Comparison of ENCODE assay signal across 1 cellular context in the genomic region with DNA sequence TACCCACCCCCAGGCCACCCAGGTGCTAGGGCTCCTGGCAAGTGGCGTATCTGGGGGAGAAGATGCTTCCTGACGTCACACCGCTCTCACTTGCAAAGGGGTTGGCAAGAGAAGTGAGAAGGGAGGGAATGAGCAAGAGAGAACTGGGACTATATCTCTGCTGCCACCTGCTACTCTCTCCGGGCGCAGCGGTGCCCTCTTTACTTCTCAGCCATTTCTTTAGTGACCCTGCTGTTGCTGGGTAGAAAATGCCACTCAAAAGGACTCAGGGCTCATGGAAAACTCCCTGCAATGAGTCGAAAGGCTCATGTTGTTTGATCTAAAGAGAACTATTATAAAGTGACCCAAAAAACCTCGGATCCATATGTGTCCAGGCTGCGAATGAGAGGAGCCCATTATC.
TF ChIP-seq lines count a peak whose summit lies in the region.

No MANE protein-coding gene starts in this region.

TF ChIP-seq in GM23338, 12 proteins besides CTCF, POLR2A, EP300 and RAD21 (continued from another document):
- TF ChIP-seq, protein P1, sequence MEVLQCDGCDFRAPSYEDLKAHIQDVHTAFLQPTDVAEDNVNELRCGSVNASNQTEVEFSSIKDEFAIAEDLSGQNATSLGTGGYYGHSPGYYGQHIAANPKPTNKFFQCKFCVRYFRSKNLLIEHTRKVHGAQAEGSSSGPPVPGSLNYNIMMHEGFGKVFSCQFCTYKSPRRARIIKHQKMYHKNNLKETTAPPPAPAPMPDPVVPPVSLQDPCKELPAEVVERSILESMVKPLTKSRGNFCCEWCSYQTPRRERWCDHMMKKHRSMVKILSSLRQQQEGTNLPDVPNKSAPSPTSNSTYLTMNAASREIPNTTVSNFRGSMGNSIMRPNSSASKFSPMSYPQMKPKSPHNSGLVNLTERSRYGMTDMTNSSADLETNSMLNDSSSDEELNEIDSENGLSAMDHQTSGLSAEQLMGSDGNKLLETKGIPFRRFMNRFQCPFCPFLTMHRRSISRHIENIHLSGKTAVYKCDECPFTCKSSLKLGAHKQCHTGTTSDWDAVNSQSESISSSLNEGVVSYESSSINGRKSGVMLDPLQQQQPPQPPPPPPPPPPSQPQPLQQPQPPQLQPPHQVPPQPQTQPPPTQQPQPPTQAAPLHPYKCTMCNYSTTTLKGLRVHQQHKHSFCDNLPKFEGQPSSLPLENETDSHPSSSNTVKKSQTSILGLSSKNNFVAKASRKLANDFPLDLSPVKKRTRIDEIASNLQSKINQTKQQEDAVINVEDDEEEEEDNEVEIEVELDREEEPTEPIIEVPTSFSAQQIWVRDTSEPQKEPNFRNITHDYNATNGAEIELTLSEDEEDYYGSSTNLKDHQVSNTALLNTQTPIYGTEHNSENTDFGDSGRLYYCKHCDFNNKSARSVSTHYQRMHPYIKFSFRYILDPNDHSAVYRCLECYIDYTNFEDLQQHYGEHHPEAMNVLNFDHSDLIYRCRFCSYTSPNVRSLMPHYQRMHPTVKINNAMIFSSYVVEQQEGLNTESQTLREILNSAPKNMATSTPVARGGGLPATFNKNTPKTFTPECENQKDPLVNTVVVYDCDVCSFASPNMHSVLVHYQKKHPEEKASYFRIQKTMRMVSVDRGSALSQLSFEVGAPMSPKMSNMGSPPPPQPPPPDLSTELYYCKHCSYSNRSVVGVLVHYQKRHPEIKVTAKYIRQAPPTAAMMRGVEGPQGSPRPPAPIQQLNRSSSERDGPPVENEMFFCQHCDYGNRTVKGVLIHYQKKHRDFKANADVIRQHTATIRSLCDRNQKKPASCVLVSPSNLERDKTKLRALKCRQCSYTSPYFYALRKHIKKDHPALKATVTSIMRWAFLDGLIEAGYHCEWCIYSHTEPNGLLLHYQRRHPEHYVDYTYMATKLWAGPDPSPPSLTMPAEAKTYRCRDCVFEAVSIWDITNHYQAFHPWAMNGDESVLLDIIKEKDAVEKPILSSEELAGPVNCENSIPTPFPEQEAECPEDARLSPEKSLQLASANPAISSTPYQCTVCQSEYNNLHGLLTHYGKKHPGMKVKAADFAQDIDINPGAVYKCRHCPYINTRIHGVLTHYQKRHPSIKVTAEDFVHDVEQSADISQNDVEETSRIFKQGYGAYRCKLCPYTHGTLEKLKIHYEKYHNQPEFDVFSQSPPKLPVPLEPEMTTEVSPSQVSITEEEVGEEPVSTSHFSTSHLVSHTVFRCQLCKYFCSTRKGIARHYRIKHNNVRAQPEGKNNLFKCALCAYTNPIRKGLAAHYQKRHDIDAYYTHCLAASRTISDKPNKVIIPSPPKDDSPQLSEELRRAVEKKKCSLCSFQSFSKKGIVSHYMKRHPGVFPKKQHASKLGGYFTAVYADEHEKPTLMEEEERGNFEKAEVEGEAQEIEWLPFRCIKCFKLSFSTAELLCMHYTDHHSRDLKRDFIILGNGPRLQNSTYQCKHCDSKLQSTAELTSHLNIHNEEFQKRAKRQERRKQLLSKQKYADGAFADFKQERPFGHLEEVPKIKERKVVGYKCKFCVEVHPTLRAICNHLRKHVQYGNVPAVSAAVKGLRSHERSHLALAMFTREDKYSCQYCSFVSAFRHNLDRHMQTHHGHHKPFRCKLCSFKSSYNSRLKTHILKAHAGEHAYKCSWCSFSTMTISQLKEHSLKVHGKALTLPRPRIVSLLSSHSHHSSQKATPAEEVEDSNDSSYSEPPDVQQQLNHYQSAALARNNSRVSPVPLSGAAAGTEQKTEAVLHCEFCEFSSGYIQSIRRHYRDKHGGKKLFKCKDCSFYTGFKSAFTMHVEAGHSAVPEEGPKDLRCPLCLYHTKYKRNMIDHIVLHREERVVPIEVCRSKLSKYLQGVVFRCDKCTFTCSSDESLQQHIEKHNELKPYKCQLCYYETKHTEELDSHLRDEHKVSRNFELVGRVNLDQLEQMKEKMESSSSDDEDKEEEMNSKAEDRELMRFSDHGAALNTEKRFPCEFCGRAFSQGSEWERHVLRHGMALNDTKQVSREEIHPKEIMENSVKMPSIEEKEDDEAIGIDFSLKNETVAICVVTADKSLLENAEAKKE (CRISPR knock-in tag; IDR thresholded peaks at IDR 0.05), result no peak
- no peak for TF ChIP-seq ZNF331 (CRISPR knock-in tag; IDR thresholded peaks at IDR 0.05; ENCODE audit: low read depth)
- no peak for TF ChIP-seq ZNF114 (CRISPR knock-in tag; IDR thresholded peaks at IDR 0.05)
